ENCODE assay signal across 20 cellular contexts in genomic region chrX:108516184-108516583, GRCh38.
DNase-seq lines count a peak whose midpoint lies in the region; ATAC-seq and TF ChIP-seq lines count a peak whose summit lies in the region.
"Had no signal": no experiment of that assay in that cellular context is flagged by ENCODE, and none has a peak within 500 bp of the region (broad histone marks: within the 10 kb centered on the region; RNA-seq: fewer than 3 reads in every experiment).

No MANE protein-coding gene starts in this region.

- H3K27ac Mint-ChIP-seq in GM23338: no peak overlapping the region; the same call in none of the 2 replicates
- H3K27ac Mint-ChIP-seq in nephron: peak overlapping the region; percentile 9 to 41 (median 40)
- H3K27ac Mint-ChIP-seq: activated CD4-positive, alpha-beta memory T cell treated with anti-CD3 and anti-CD28 coated beads, Interleukin-2, amount 10 ng/mL, durations not matched to agents 7 days and 5 days; activated naive CD8-positive, alpha-beta T cell; activated T-cell treated with anti-CD3 and anti-CD28 coated beads, Interleukin-2, amount 50 U/mL, for 72 hours; CD14-positive monocyte had no signal

- H3K4me1 ChIP-seq in GM23338 (ENCODE audit: insufficient read depth): no peaks in the 10 kb centered on the region

- TF ChIP-seq CTCF in GM23338 (conservative IDR thresholded peaks at IDR 0.05; ENCODE audit: low read depth in 2 of 2): no peak
- TF ChIP-seq CTCF in VCaP (conservative IDR thresholded peaks at IDR 0.05): no peak
- TF ChIP-seq CTCF in epithelial cell of esophagus (IDR thresholded peaks at IDR 0.05; ENCODE audit: insufficient read depth, low read depth, low read length, missing control alignments): no peak
- TF ChIP-seq CTCF in nephron (IDR thresholded peaks at IDR 0.05; ENCODE audit: unreplicated experiment in 3 of 3): no peak

- H3K36me3 ChIP-seq in GM23338 (ENCODE audit: insufficient read depth): no peaks in the 10 kb centered on the region
- H3K36me3 ChIP-seq: thoracic aorta had no signal

- H3K4me3 ChIP-seq in GM23338 (no peak overlapping the region), epithelial cell of esophagus (ENCODE audit: low read length) (no peak overlapping the region)
- H3K4me3 ChIP-seq: mucosa of descending colon, thoracic aorta had no signal

- peaks cover 28% of the 10 kb centered on the region for H3K4me1 Mint-ChIP-seq in GM23338
- no peaks in the 10 kb centered on the region for H3K4me1 Mint-ChIP-seq in nephron
- H3K4me1 Mint-ChIP-seq: activated CD4-positive, alpha-beta memory T cell treated with anti-CD3 and anti-CD28 coated beads, Interleukin-2, amount 10 ng/mL, durations not matched to agents 7 days and 5 days; CD14-positive monocyte had no signal

- peaks cover 2% of the 10 kb centered on the region for H3K27me3 Mint-ChIP-seq in GM23338 (ENCODE audit: insufficient read depth, low read depth, poor library complexity)
- H3K27me3 Mint-ChIP-seq in nephron (ENCODE audit: low read depth): no peaks in the 10 kb centered on the region
- H3K27me3 Mint-ChIP-seq: activated CD4-positive, alpha-beta memory T cell treated with anti-CD3 and anti-CD28 coated beads, Interleukin-2, amount 10 ng/mL, durations not matched to agents 7 days and 5 days; activated naive CD8-positive, alpha-beta T cell had no signal

- H3K4me3 Mint-ChIP-seq in GM23338 (no peak overlapping the region), nephron (no peak overlapping the region)
- H3K4me3 Mint-ChIP-seq: activated CD4-positive, alpha-beta memory T cell treated with anti-CD3 and anti-CD28 coated beads, Interleukin-2, amount 10 ng/mL, durations not matched to agents 7 days and 5 days; activated naive CD8-positive, alpha-beta T cell; activated T-cell treated with anti-CD3 and anti-CD28 coated beads, Interleukin-2, amount 50 U/mL, for 72 hours; CD14-positive monocyte had no signal

- H3K36me3 Mint-ChIP-seq in GM23338 (ENCODE audit: low read depth): peaks cover 9% of the 10 kb centered on the region; the same call in 2 of the 3 replicates
- peaks cover 27% of the 10 kb centered on the region for H3K36me3 Mint-ChIP-seq in nephron (ENCODE audit: low read depth)
- H3K36me3 Mint-ChIP-seq: activated naive CD8-positive, alpha-beta T cell; CD14-positive monocyte had no signal

- no peaks in the 10 kb centered on the region for H3K9me2 ChIP-seq in GM23338 (ENCODE audit: insufficient read depth)

- no peak for ATAC-seq in GM23338
- ATAC-seq in GM21786 (IDR thresholded peaks at IDR 0.05; ENCODE audit: unreplicated experiment): no peak
- ATAC-seq: activated T-cell treated with anti-CD3 and anti-CD28 coated beads, Interleukin-2, amount 50 U/mL, for 72 hours; left cardiac atrium; mucosa of descending colon had no signal

- no peaks in the 10 kb centered on the region for H4K20me1 ChIP-seq in GM23338 (replicated peaks; ENCODE audit: insufficient read depth)

- no peaks in the 10 kb centered on the region for H3F3A ChIP-seq in GM23338 (replicated peaks; ENCODE audit: low read depth)

- H3K27me3 ChIP-seq in GM23338 (ENCODE audit: insufficient read depth): no peaks in the 10 kb centered on the region

- no peaks in the 10 kb centered on the region; the same call in 1 of the 2 replicates for H3K79me2 ChIP-seq in GM23338 (replicated peaks; ENCODE audit: insufficient read depth)

- peaks cover 2% of the 10 kb centered on the region; the same call in 1 of the 3 replicates for H3K9me3 Mint-ChIP-seq in GM23338
- H3K9me3 Mint-ChIP-seq in nephron: peaks cover 4% of the 10 kb centered on the region
- H3K9me3 Mint-ChIP-seq: activated CD4-positive, alpha-beta memory T cell treated with anti-CD3 and anti-CD28 coated beads, Interleukin-2, amount 10 ng/mL, durations not matched to agents 7 days and 5 days had no signal

- H3K27ac ChIP-seq in GM23338 (ENCODE audit: low read depth): no peak overlapping the region
- H3K27ac ChIP-seq in VCaP: peak overlapping the region; percentile 61
- H3K27ac ChIP-seq: thoracic aorta had no signal

- 0 out of 2 replicates have a peak overlapping the region, but pooled peaks have one; percentile 12 for H3K4me2 ChIP-seq in GM23338

- no peak overlapping the region for H2AFZ ChIP-seq in GM23338

- DNase-seq in GM23338 (ENCODE audit: low spot score) (no peak), epithelial cell of esophagus (ENCODE audit: low read depth) (peak; percentile 30), foreskin melanocyte (no peak), Ammon's horn (ENCODE audit: low spot score) (no peak), NCI-H1105 (lab: John Stamatoyannopoulos, UW) (no peak)
- DNase-seq: activated CD4-positive, alpha-beta memory T cell treated with anti-CD3 and anti-CD28 coated beads, Interleukin-2, amount 10 ng/mL, durations not matched to agents 7 days and 5 days; activated T-cell treated with anti-CD3 and anti-CD28 coated beads, Interleukin-2, amount 50 U/mL, for 72 hours; DMS79; hippocampal formation; left cardiac atrium; mucosa of descending colon; NCI-H1048; nucleus accumbens; RPMI8226 had no signal

TF ChIP-seq in GM23338, 12 proteins besides CTCF, POLR2A, EP300 and RAD21 (continues in another document):
- TF ChIP-seq NANOG (IDR thresholded peaks at IDR 0.05; ENCODE audit: borderline replicate concordance) (no peak), REST (IDR thresholded peaks at IDR 0.05; ENCODE audit: unreplicated experiment) (no peak), ETS1 (IDR thresholded peaks at IDR 0.05) (no peak)
